Comparison of ENCODE assay signal across 2 cellular contexts in genomic region chr17:42087736-42088705, GRCh38.
TF ChIP-seq lines count a peak whose summit lies in the region.

No MANE protein-coding gene starts in this region.

TF ChIP-seq in GM23338, 12 proteins besides CTCF, POLR2A, EP300 and RAD21 (continued from another document):
- no peak for TF ChIP-seq REST (IDR thresholded peaks at IDR 0.05; ENCODE audit: unreplicated experiment)
- no peak for TF ChIP-seq POLR2AphosphoS5 (IDR thresholded peaks at IDR 0.05; ENCODE audit: low read depth)
- TF ChIP-seq ZNF114 (CRISPR knock-in tag; IDR thresholded peaks at IDR 0.05), result no peak

TF ChIP-seq in HepG2, 621 proteins besides CTCF, POLR2A, EP300 and RAD21 (continued from another document and continues in another):
- TF ChIP-seq IKZF5 (CRISPR knock-in tag; IDR thresholded peaks at IDR 0.05) (peak; percentile 56; the same call in 1 of the 2 replicates), ZNF609 (CRISPR knock-in tag; IDR thresholded peaks at IDR 0.05; ENCODE audit: borderline replicate concordance) (0 out of 2 replicates have a peak, but pooled peaks have one; percentile 25), ZNF264 (CRISPR knock-in tag; IDR thresholded peaks at IDR 0.05) (peak; percentile 53; the same call in 1 of the 2 replicates), POLR2AphosphoS5 (IDR thresholded peaks at IDR 0.05; ENCODE audit: low read depth, low read length) (no peak), POLR2G (IDR thresholded peaks at IDR 0.05; ENCODE audit: low read depth, low read length) (no peak), SRF (IDR thresholded peaks at IDR 0.05; ENCODE audit: low read depth, low read length) (no peak), ZNF746 (CRISPR knock-in tag; IDR thresholded peaks at IDR 0.05) (no peak), ZNF776 (CRISPR knock-in tag; IDR thresholded peaks at IDR 0.05) (no peak), ZBTB8A (CRISPR knock-in tag; IDR thresholded peaks at IDR 0.05; ENCODE audit: borderline replicate concordance, low read depth) (no peak), MXD3 (CRISPR knock-in tag; IDR thresholded peaks at IDR 0.05) (peak; percentile 69; the same call in 1 of the 2 replicates), ZNF296 (CRISPR knock-in tag; conservative IDR thresholded peaks at IDR 0.05) (peak; percentile 82; the same call in 1 of the 2 replicates), ZNF124 (CRISPR knock-in tag; IDR thresholded peaks at IDR 0.05) (0 out of 2 replicates have a peak, but pooled peaks have one; percentile 23), ZNF17 (CRISPR knock-in tag; IDR thresholded peaks at IDR 0.05) (no peak), ZNF839 (CRISPR knock-in tag; IDR thresholded peaks at IDR 0.05; ENCODE audit: borderline replicate concordance) (no peak), ZSCAN25 (CRISPR knock-in tag; IDR thresholded peaks at IDR 0.05) (no peak), PHF20 (CRISPR knock-in tag; IDR thresholded peaks at IDR 0.05) (0 out of 2 replicates have a peak, but pooled peaks have one; percentile 17), ZNF543 (CRISPR knock-in tag; IDR thresholded peaks at IDR 0.05) (no peak), POGZ (CRISPR knock-in tag; IDR thresholded peaks at IDR 0.05) (0 out of 2 replicates have a peak, but pooled peaks have one; percentile 38), HNRNPK (IDR thresholded peaks at IDR 0.05; ENCODE audit: low read depth, low read length, poor library complexity, severe bottlenecking) (peak; percentile 85), MYC (CRISPR knock-in tag; IDR thresholded peaks at IDR 0.05; ENCODE audit: borderline replicate concordance) (peak; percentile 66; the same call in 1 of the 2 replicates), FOXA3 (CRISPR knock-in tag; IDR thresholded peaks at IDR 0.05) (peak; percentile 94), NFE2 (CRISPR knock-in tag; IDR thresholded peaks at IDR 0.05) (no peak), PRDM4 (CRISPR knock-in tag; IDR thresholded peaks at IDR 0.05; ENCODE audit: borderline replicate concordance) (no peak), TBX3 (IDR thresholded peaks at IDR 0.05; ENCODE audit: borderline replicate concordance) (peak; percentile 74; the same call in 1 of the 2 replicates), RBM39 (IDR thresholded peaks at IDR 0.05; ENCODE audit: low read depth, low read length, poor library complexity, severe bottlenecking) (peak; percentile 66), ZNF350 (CRISPR knock-in tag; IDR thresholded peaks at IDR 0.05; ENCODE audit: borderline replicate concordance, low read depth) (peak; percentile 54; the same call in 1 of the 2 replicates), DDIT3 (CRISPR knock-in tag; IDR thresholded peaks at IDR 0.05) (no peak), FOXA1 (IDR thresholded peaks at IDR 0.05) (peak; percentile 71), FOXA1 (CRISPR knock-in tag; IDR thresholded peaks at IDR 0.05) (peak; percentile 93), ZNF629 (CRISPR knock-in tag; conservative IDR thresholded peaks at IDR 0.05) (peak; percentile 100), ZFP41 (CRISPR knock-in tag; IDR thresholded peaks at IDR 0.05; ENCODE audit: borderline replicate concordance) (no peak), MXD4 (CRISPR knock-in tag; IDR thresholded peaks at IDR 0.05) (no peak), ZNF747 (CRISPR knock-in tag; IDR thresholded peaks at IDR 0.05; ENCODE audit: borderline replicate concordance) (no peak), TOPORS (CRISPR knock-in tag; IDR thresholded peaks at IDR 0.05) (no peak), SNAI1 (CRISPR knock-in tag; IDR thresholded peaks at IDR 0.05; ENCODE audit: borderline replicate concordance) (no peak), ZNF784 (CRISPR knock-in tag; IDR thresholded peaks at IDR 0.05; ENCODE audit: borderline replicate concordance) (no peak), TSC22D2 (CRISPR knock-in tag; IDR thresholded peaks at IDR 0.05; ENCODE audit: borderline replicate concordance) (0 out of 2 replicates have a peak, but pooled peaks have one; percentile 38), HMG20A (CRISPR knock-in tag; IDR thresholded peaks at IDR 0.05; ENCODE audit: borderline replicate concordance) (peak; percentile 63; the same call in 1 of the 2 replicates), WIZ (CRISPR knock-in tag; IDR thresholded peaks at IDR 0.05) (no peak), BRCA1 (CRISPR knock-in tag; IDR thresholded peaks at IDR 0.05) (no peak), PHF21A (CRISPR knock-in tag; IDR thresholded peaks at IDR 0.05) (peak; percentile 88; the same call in 1 of the 2 replicates), ZNF20 (CRISPR knock-in tag; IDR thresholded peaks at IDR 0.05) (no peak), ATF4 (CRISPR knock-in tag; IDR thresholded peaks at IDR 0.05) (peak in 1 of 2 experiments; percentile 49; a peak in 1 of 4 replicates), KDM2A (CRISPR knock-in tag; IDR thresholded peaks at IDR 0.05; ENCODE audit: borderline replicate concordance, low read depth) (peak; percentile 41; the same call in 1 of the 2 replicates), TBP (CRISPR knock-in tag; IDR thresholded peaks at IDR 0.05) (no peak), ZNF552 (CRISPR knock-in tag; IDR thresholded peaks at IDR 0.05; ENCODE audit: borderline replicate concordance) (no peak), ZNF44 (CRISPR knock-in tag; IDR thresholded peaks at IDR 0.05) (no peak), ZIK1 (CRISPR knock-in tag; IDR thresholded peaks at IDR 0.05; ENCODE audit: borderline replicate concordance, low read depth) (no peak), IRF1 (CRISPR knock-in tag; IDR thresholded peaks at IDR 0.05; ENCODE audit: low read depth) (no peak), ZNF337 (CRISPR knock-in tag; IDR thresholded peaks at IDR 0.05; ENCODE audit: borderline replicate concordance, low read depth) (0 out of 2 replicates have a peak, but pooled peaks have one; percentile 76), NCOA5 (CRISPR knock-in tag; IDR thresholded peaks at IDR 0.05) (no peak), GATAD2A (CRISPR knock-in tag; IDR thresholded peaks at IDR 0.05) (peak; percentile 93), SCMH1 (CRISPR knock-in tag; IDR thresholded peaks at IDR 0.05; ENCODE audit: borderline replicate concordance) (no peak), NONO (IDR thresholded peaks at IDR 0.05) (no peak), NONO (CRISPR knock-in tag; conservative IDR thresholded peaks at IDR 0.05) (0 out of 2 replicates have a peak, but pooled peaks have one; percentile 53), FOXK2 (IDR thresholded peaks at IDR 0.05) (no peak), MTERF4 (CRISPR knock-in tag; IDR thresholded peaks at IDR 0.05) (no peak), CHD2 (IDR thresholded peaks at IDR 0.05; ENCODE audit: low read depth, low read length) (no peak), SMC3 (IDR thresholded peaks at IDR 0.05; ENCODE audit: low read length) (no peak), ZNF33B (CRISPR knock-in tag; IDR thresholded peaks at IDR 0.05) (no peak), ETS1 (CRISPR knock-in tag; IDR thresholded peaks at IDR 0.05) (no peak), ATF7-NPFF (CRISPR knock-in tag; IDR thresholded peaks at IDR 0.05; ENCODE audit: low read depth) (peak; percentile 28; the same call in 1 of the 2 replicates)
